Comparison of ENCODE assay signal across 1 cellular context in the genomic region with DNA sequence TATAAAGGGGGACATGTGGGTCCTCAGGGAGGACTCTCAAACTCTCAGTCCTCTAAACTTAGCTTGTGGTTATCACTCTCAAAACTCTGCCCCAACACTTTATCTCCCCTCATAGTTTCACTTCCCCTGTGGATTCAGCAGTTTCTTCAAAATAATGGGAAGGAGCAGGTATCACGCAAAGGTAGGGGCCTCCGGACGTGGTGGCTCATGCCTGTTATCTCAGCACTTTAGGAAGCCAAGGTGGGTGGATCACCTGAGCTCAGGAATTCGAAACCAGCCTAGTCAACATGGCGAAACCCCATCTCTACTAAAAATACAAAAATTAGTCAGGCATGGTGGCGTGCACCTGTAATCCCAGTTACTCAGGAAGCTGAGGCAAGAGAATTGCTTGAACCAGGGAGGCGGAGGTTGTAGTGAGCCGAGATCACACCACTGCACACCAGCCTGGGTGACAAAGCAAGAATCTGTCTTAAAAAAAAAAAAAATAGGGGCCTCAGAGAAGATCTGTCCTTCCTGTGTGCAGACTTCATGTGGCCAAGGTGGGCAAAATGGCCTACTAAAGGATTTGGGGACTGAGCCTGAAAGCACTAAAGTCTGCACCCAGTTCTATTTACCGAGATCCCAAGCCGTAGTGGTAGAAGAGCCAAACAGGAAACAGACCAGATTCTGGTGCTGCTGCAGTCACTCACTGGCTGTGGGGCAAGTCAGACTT.
TF ChIP-seq lines count a peak whose summit lies in the region.

No MANE protein-coding gene starts in this region.

TF ChIP-seq in K562, 482 proteins besides CTCF, POLR2A, EP300 and RAD21 (continued from another document):
- no peak for TF ChIP-seq SIN3A (IDR thresholded peaks at IDR 0.05; ENCODE audit: borderline replicate concordance in 2 of 2, control insufficient read depth in 1 of 2, low read depth in 2 of 2, low read length in 2 of 2)
- TF ChIP-seq FOSL1 (tag; conservative IDR thresholded peaks at IDR 0.05) = peak; percentile 18; the same call in 1 of the 2 replicates
- no peak for TF ChIP-seq MYNN (IDR thresholded peaks at IDR 0.05)
- no peak for TF ChIP-seq MYNN (CRISPR knock-in tag; IDR thresholded peaks at IDR 0.05)
- TF ChIP-seq ETS2 (tag; IDR thresholded peaks at IDR 0.05; ENCODE audit: borderline replicate concordance, poor library complexity, severe bottlenecking) = no peak
- no peak for TF ChIP-seq NCOA4 (IDR thresholded peaks at IDR 0.05; ENCODE audit: partially characterized antibody)
- TF ChIP-seq NR2C1 (IDR thresholded peaks at IDR 0.05) = no peak
- 0 out of 2 replicates have a peak, but pooled peaks have one; percentile 6 for TF ChIP-seq NR2C1 (tag; IDR thresholded peaks at IDR 0.05)
- TF ChIP-seq, protein P1, sequence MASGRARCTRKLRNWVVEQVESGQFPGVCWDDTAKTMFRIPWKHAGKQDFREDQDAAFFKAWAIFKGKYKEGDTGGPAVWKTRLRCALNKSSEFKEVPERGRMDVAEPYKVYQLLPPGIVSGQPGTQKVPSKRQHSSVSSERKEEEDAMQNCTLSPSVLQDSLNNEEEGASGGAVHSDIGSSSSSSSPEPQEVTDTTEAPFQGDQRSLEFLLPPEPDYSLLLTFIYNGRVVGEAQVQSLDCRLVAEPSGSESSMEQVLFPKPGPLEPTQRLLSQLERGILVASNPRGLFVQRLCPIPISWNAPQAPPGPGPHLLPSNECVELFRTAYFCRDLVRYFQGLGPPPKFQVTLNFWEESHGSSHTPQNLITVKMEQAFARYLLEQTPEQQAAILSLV (tag; IDR thresholded peaks at IDR 0.05) = no peak
- TF ChIP-seq, protein P2, sequence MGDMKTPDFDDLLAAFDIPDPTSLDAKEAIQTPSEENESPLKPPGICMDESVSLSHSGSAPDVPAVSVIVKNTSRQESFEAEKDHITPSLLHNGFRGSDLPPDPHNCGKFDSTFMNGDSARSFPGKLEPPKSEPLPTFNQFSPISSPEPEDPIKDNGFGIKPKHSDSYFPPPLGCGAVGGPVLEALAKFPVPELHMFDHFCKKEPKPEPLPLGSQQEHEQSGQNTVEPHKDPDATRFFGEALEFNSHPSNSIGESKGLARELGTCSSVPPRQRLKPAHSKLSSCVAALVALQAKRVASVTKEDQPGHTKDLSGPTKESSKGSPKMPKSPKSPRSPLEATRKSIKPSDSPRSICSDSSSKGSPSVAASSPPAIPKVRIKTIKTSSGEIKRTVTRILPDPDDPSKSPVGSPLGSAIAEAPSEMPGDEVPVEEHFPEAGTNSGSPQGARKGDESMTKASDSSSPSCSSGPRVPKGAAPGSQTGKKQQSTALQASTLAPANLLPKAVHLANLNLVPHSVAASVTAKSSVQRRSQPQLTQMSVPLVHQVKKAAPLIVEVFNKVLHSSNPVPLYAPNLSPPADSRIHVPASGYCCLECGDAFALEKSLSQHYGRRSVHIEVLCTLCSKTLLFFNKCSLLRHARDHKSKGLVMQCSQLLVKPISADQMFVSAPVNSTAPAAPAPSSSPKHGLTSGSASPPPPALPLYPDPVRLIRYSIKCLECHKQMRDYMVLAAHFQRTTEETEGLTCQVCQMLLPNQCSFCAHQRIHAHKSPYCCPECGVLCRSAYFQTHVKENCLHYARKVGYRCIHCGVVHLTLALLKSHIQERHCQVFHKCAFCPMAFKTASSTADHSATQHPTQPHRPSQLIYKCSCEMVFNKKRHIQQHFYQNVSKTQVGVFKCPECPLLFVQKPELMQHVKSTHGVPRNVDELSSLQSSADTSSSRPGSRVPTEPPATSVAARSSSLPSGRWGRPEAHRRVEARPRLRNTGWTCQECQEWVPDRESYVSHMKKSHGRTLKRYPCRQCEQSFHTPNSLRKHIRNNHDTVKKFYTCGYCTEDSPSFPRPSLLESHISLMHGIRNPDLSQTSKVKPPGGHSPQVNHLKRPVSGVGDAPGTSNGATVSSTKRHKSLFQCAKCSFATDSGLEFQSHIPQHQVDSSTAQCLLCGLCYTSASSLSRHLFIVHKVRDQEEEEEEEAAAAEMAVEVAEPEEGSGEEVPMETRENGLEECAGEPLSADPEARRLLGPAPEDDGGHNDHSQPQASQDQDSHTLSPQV (IDR thresholded peaks at IDR 0.05) = 0 out of 2 replicates have a peak, but pooled peaks have one; percentile 19
- TF ChIP-seq ZBTB7A (IDR thresholded peaks at IDR 0.05; ENCODE audit: borderline replicate concordance, control insufficient read depth, low read depth, low read length) = no peak
- TF ChIP-seq SRSF1 (IDR thresholded peaks at IDR 0.05; ENCODE audit: low read depth, low read length) = no peak
- TF ChIP-seq ZNF695 (CRISPR knock-in tag; IDR thresholded peaks at IDR 0.05) = no peak
- no peak for TF ChIP-seq MTA1 (IDR thresholded peaks at IDR 0.05; ENCODE audit: borderline replicate concordance)
- no peak for TF ChIP-seq HCFC1 (IDR thresholded peaks at IDR 0.05; ENCODE audit: low read depth, low read length)
- TF ChIP-seq MAFF (IDR thresholded peaks at IDR 0.05; ENCODE audit: low read length) = no peak
- no peak for TF ChIP-seq PTBP1 (IDR thresholded peaks at IDR 0.05; ENCODE audit: low read depth, low read length)
- no peak for TF ChIP-seq TCF7L2 (IDR thresholded peaks at IDR 0.05; ENCODE audit: low read depth, low read length)
- no peak for TF ChIP-seq SRSF7 (optimal IDR thresholded peaks at IDR 0.05; ENCODE audit: low read depth, low read length)
- no peak for TF ChIP-seq SRSF9 (IDR thresholded peaks at IDR 0.05; ENCODE audit: borderline replicate concordance, low read depth, low read length)
- TF ChIP-seq BRD4 (IDR thresholded peaks at IDR 0.05) = no peak
- TF ChIP-seq, protein P3, sequence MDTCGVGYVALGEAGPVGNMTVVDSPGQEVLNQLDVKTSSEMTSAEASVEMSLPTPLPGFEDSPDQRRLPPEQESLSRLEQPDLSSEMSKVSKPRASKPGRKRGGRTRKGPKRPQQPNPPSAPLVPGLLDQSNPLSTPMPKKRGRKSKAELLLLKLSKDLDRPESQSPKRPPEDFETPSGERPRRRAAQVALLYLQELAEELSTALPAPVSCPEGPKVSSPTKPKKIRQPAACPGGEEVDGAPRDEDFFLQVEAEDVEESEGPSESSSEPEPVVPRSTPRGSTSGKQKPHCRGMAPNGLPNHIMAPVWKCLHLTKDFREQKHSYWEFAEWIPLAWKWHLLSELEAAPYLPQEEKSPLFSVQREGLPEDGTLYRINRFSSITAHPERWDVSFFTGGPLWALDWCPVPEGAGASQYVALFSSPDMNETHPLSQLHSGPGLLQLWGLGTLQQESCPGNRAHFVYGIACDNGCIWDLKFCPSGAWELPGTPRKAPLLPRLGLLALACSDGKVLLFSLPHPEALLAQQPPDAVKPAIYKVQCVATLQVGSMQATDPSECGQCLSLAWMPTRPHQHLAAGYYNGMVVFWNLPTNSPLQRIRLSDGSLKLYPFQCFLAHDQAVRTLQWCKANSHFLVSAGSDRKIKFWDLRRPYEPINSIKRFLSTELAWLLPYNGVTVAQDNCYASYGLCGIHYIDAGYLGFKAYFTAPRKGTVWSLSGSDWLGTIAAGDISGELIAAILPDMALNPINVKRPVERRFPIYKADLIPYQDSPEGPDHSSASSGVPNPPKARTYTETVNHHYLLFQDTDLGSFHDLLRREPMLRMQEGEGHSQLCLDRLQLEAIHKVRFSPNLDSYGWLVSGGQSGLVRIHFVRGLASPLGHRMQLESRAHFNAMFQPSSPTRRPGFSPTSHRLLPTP (IDR thresholded peaks at IDR 0.05; ENCODE audit: borderline replicate concordance, extremely low read depth, insufficient read length) = no peak
- TF ChIP-seq SOX6 (IDR thresholded peaks at IDR 0.05) = no peak
- no peak for TF ChIP-seq RBFOX2 (IDR thresholded peaks at IDR 0.05; ENCODE audit: low read depth, low read length)
- no peak for TF ChIP-seq ZNF778 (CRISPR knock-in tag; IDR thresholded peaks at IDR 0.05)
- TF ChIP-seq DPF2 (IDR thresholded peaks at IDR 0.05) = no peak
- TF ChIP-seq, protein P4, sequence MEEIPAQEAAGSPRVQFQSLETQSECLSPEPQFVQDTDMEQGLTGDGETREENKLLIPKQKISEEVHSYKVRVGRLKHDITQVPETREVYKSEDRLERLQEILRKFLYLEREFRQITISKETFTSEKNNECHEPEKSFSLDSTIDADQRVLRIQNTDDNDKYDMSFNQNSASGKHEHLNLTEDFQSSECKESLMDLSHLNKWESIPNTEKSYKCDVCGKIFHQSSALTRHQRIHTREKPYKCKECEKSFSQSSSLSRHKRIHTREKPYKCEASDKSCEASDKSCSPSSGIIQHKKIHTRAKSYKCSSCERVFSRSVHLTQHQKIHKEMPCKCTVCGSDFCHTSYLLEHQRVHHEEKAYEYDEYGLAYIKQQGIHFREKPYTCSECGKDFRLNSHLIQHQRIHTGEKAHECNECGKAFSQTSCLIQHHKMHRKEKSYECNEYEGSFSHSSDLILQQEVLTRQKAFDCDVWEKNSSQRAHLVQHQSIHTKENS (CRISPR knock-in tag; IDR thresholded peaks at IDR 0.05) = no peak
- TF ChIP-seq CREBBP (IDR thresholded peaks at IDR 0.05; ENCODE audit: low read depth, low read length) = no peak
TF ChIP-seq in K562: peak in this region for 20.
